Comparison of ENCODE assay signal across 10 cellular contexts in the genomic region with DNA sequence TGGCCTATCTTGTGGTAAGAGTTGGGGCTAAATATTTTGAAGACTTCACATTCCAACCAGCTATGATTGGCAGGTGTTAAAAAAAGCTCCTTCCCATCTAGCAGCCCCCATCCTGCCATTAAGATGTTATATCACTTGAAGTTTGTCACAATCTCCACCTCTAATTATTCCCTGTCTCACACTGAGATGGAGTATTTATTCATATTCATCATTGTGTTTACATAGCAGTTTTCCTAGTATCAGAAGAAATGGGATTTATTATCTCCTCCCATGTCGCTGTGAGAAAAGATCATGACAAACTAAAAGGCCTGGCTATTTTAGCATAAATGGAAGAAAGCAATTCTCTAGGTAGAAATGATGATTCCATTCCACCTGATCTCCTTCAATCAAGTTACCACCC.
"Had no signal": no experiment of that assay in that cellular context is flagged by ENCODE, and none has a peak within 500 bp of the region (broad histone marks: within the 10 kb centered on the region; RNA-seq: fewer than 3 reads in every experiment).

No MANE protein-coding gene starts in this region.

- DNase-seq: GM23248, GOT3, H7, H9, HCEC 1CT, HFFc6 had no signal

- H3K9ac ChIP-seq: GM23248 had no signal

- H3K4me1 ChIP-seq: HAP-1 had no signal

- H3K9me3 ChIP-seq: HAP-1 had no signal

- H3K4me3 ChIP-seq: GM23248, GM23338, HAP-1 had no signal

- H3K27ac ChIP-seq: GM23248 had no signal

- FAIRE-seq: H1, H54 had no signal

- H2AFZ ChIP-seq: GM23248, GM23338 had no signal

- H3K4me2 ChIP-seq: GM23338 had no signal

- H3K36me3 ChIP-seq: HAP-1 had no signal
